ENCODE assay signal across 16 cellular contexts in genomic region chr2:175001546-175001945, GRCh38. TPM values are rescaled to one million over a fixed set of nuclear protein-coding genes. Genes with fewer than 3 reads are reported as not detected.
DNase-seq lines count a peak whose midpoint lies in the region; ATAC-seq, FAIRE-seq and TF ChIP-seq lines count a peak whose summit lies in the region.
"Had no signal": no experiment of that assay in that cellular context is flagged by ENCODE, and none has a peak within 500 bp of the region (broad histone marks: within the 10 kb centered on the region; RNA-seq: fewer than 3 reads in every experiment).

No MANE protein-coding gene starts in this region.

- H3K9me3 ChIP-seq in right atrium auricular region = no peaks in the 10 kb centered on the region
- H3K9me3 ChIP-seq in endocrine pancreas (ENCODE audit: control insufficient read depth, low read length) = no peaks in the 10 kb centered on the region
- no peaks in the 10 kb centered on the region for H3K9me3 ChIP-seq in small intestine (ENCODE audit: control insufficient read depth, low read depth)

- no peak for FAIRE-seq in small intestine (lab: Jason Lieb, UNC)

- no peak for TF ChIP-seq POLR2A in erythroblast (IDR thresholded peaks at IDR 0.05; ENCODE audit: low read length)

- intact Hi-C loops in Right ventricle myocardium superior (cut with DNase I) = no loop called here

- peak; percentile 32 for ATAC-seq in Right ventricle myocardium superior (ENCODE audit: poor library complexity)
- no peak for ATAC-seq in HG03520 (IDR thresholded peaks at IDR 0.05; ENCODE audit: unreplicated experiment)
- ATAC-seq: T-cell had no signal

- H3K27me3 ChIP-seq in right atrium auricular region (no peaks in the 10 kb centered on the region), endocrine pancreas (ENCODE audit: control insufficient read depth, insufficient read depth, low read length) (no peaks in the 10 kb centered on the region), small intestine (ENCODE audit: control insufficient read depth in 2 of 2, insufficient read depth in 2 of 2, low read length in 2 of 2) (peaks cover 0 to 4% of the 10 kb centered on the region in 2 donors)

- H3K9ac ChIP-seq in endocrine pancreas (ENCODE audit: control insufficient read depth, insufficient read depth, low read length) = no peak overlapping the region
- H3K9ac ChIP-seq: KMS-11 had no signal

- no peak overlapping the region for H3K4me3 ChIP-seq in right atrium auricular region
- peak overlapping the region; percentile 97 for H3K4me3 ChIP-seq in endocrine pancreas (ENCODE audit: control insufficient read depth, insufficient read depth, low read length)
- H3K4me3 ChIP-seq in small intestine (ENCODE audit: low read depth in 1 of 2, low read length in 2 of 2) = no peak overlapping the region
- H3K4me3 ChIP-seq: SK-N-MC had no signal

- H3K36me3 ChIP-seq in right atrium auricular region (no peaks in the 10 kb centered on the region), endocrine pancreas (ENCODE audit: control insufficient read depth, insufficient read depth, low read length) (no peaks in the 10 kb centered on the region), small intestine (ENCODE audit: control insufficient read depth in 2 of 2, insufficient read depth in 2 of 2, low read length in 2 of 2) (no peaks in the 10 kb centered on the region)

- TF ChIP-seq CTCF in right atrium auricular region (IDR thresholded peaks at IDR 0.05) = no peak

- H3K27ac ChIP-seq in right atrium auricular region (no peak overlapping the region), small intestine (ENCODE audit: low read depth in 1 of 2, low read length in 1 of 2) (no peak overlapping the region)
- H3K27ac ChIP-seq: C4-2B, KMS-11, SK-N-MC had no signal

- 13 to 58% (median 26%) methylated on average over 4 of the region's 4 CpGs for WGBS in small intestine, 3 donors

- no peak for DNase-seq in Right ventricle myocardium superior
- no peak for DNase-seq in right atrium auricular region (ENCODE audit: low spot score)
- peak; percentile 30 for DNase-seq in NCI-H2029 (lab: John Stamatoyannopoulos, UW)
- DNase-seq in small intestine = peak; percentile 34
- no peak for DNase-seq in SHP77 (lab: John Stamatoyannopoulos, UW)
- no peak for DNase-seq in erythroblast (lab: John Stamatoyannopoulos, UW)
- DNase-seq: EL, H7, NCI-H226, NCI-H748 treated with DMSO at 0.1 percent for 48 hours, T-cell had no signal

- H3K4me1 ChIP-seq in right atrium auricular region (peaks cover 0 to 6% of the 10 kb centered on the region in 2 donors), endocrine pancreas (ENCODE audit: control insufficient read depth, insufficient read depth, low read length) (peaks cover 20% of the 10 kb centered on the region), small intestine (ENCODE audit: control insufficient read depth in 2 of 2, insufficient read depth in 1 of 2, low read depth in 1 of 2, low read length in 1 of 2) (no peaks in the 10 kb centered on the region)

RNA-seq across cellular contexts. Expression of gene CHN1, which starts 3.6 kb away (rescaled TPM):
- 9.2 TPM for total RNA-seq in Right ventricle myocardium superior
- 1 to 10 TPM; 4.1 to 9.3 TPM for total RNA-seq in right atrium auricular region
- polyA plus RNA-seq in small intestine = 1 to 10 TPM; 2.0 to 7.8 (median 7.5) TPM

Comparison
In these comparisons a context has a peak if more than half of its experiments do, and no peak if none do; other contexts are left out.
1. DNase-seq: peak in NCI-H2029 (single experiment) and small intestine (single experiment); none in Right ventricle myocardium superior (single experiment), right atrium auricular region (single experiment), SHP77 (0 of 2) and erythroblast (0 of 2).